ENCODE assay signal across 8 cellular contexts in genomic region chr20:46308258-46309157, GRCh38. TPM values are rescaled to one million over a fixed set of nuclear protein-coding genes. Genes with fewer than 3 reads are reported as not detected.
DNase-seq lines count a peak whose midpoint lies in the region; ATAC-seq and TF ChIP-seq lines count a peak whose summit lies in the region.

TSS of gene CDH22 (minus strand) at chr20:46308498. CDS start at chr20:46251294, 57,204 bp downstream.

- H3K4me3 ChIP-seq in WERI-Rb-1 (ENCODE audit: low read depth, low read length) (peak within 1 kb of the TSS; percentile 66), colonic mucosa (peak within 1 kb of the TSS; percentile 27)

- TF ChIP-seq CTCF in GM12872 (IDR thresholded peaks at IDR 0.05; ENCODE audit: insufficient read depth, low read depth, low read length), result peak; percentile 47; the same call in 2 of the 3 replicates
- peak; percentile 68 for TF ChIP-seq CTCF in WERI-Rb-1 (IDR thresholded peaks at IDR 0.05; ENCODE audit: low read depth, low read length)
- TF ChIP-seq CTCF in colonic mucosa (IDR thresholded peaks at IDR 0.05), result no peak

- peak; percentile 37 for ATAC-seq in left lobe of liver
- no peak for ATAC-seq in HG03520 (IDR thresholded peaks at IDR 0.05; ENCODE audit: unreplicated experiment)

- H3K9ac ChIP-seq in colonic mucosa (ENCODE audit: low read depth in 2 of 2, low read length in 2 of 2), result no peak within 1 kb of the TSS

- H3K27me3 ChIP-seq in WERI-Rb-1 (ENCODE audit: insufficient read depth, low read depth, severe bottlenecking), result no peaks in the 10 kb centered on the region
- H3K27me3 ChIP-seq in colonic mucosa, result peaks cover 63% of the 10 kb centered on the region

- DNase-seq in NCI-H1436 treated with DMSO at 0.1 percent for 48 hours (lab: John Stamatoyannopoulos, UW), result peak; percentile 37
- DNase-seq in WERI-Rb-1, result peak; percentile 88
- DNase-seq in colonic mucosa, result no peak
- DNase-seq in left lobe of liver (ENCODE audit: low spot score), result no peak
- DNase-seq in stimulated activated CD8-positive, alpha-beta memory T cell treated with anti-CD3 and anti-CD28 coated beads, Interleukin-15, amount 100 ng/mL, for 48 hours (ENCODE audit: low read depth in 2 of 2), result peak; percentile 7 to 17
- DNase-seq in superior temporal gyrus (ENCODE audit: extremely low spot score), result no peak

- intact Hi-C loops in colonic mucosa (cut with DNase I), result no loop called here

- H3K4me1 ChIP-seq in colonic mucosa, result peaks cover 8% of the 10 kb centered on the region

- H3K36me3 ChIP-seq in WERI-Rb-1 (no peaks in the 10 kb centered on the region), colonic mucosa (no peaks in the 10 kb centered on the region)

- H3K9me3 ChIP-seq in WERI-Rb-1 (ENCODE audit: severe bottlenecking) (no peaks in the 10 kb centered on the region), colonic mucosa (no peaks in the 10 kb centered on the region)

- peak within 1 kb of the TSS; percentile 55; the same call in 1 of the 2 replicates for H3K27ac ChIP-seq in WERI-Rb-1
- no peak within 1 kb of the TSS for H3K27ac ChIP-seq in colonic mucosa

RNA-seq across cellular contexts. Expression of gene CDH22, which starts in this region (rescaled TPM):
- under 1 TPM; 0.12 to 0.13 TPM for total RNA-seq in colonic mucosa
- total RNA-seq in left lobe of liver, result 0.08 TPM

Comparison
In these comparisons a context has a peak if more than half of its experiments do, and no peak if none do; other contexts are left out.
1. Peak in ATAC-seq in left lobe of liver; RNA of the gene not detected or under 1 TPM.
2. DNase-seq: peak in NCI-H1436 treated with DMSO at 0.1 percent for 48 hours (single experiment), WERI-Rb-1 (single experiment) and stimulated activated CD8-positive, alpha-beta memory T cell treated with anti-CD3 and anti-CD28 coated beads, Interleukin-15, amount 100 ng/mL, for 48 hours (2 of 2); none in colonic mucosa (single experiment), left lobe of liver (single experiment) and superior temporal gyrus (single experiment).